In the genomic region with DNA sequence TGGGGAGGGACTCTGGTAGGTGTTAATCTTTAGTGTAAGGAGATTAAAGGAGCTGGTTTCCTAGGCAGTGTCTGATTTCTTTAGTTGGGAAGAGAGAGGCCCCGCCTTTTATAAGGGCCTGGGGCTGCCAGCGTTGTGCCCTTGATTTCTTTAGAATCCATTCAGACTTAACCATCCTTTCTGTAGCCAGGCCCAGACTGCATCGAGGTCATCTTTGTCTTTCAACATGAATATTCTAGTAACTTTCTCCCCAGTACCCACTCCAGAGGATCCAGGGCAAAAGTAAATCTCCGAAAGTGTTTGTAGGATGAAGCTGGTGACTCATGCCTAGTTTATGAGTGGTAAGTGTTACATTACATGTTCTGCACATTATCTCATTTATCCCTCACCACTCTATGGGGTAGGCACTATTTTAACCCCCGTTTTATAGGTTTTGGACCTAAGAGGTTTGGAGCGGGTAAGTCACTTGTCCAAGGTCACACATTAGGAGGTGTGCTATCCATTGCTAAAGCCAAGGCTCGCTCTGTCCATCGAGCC, we compare ENCODE assay signal across 13 cellular contexts. TPM values are rescaled to one million over a fixed set of nuclear protein-coding genes. Genes with fewer than 3 reads are reported as not detected.
DNase-seq lines count a peak whose midpoint lies in the region; ATAC-seq and TF ChIP-seq lines count a peak whose summit lies in the region.
"Had no signal": no experiment of that assay in that cellular context is flagged by ENCODE, and none has a peak within 500 bp of the region (broad histone marks: within the 10 kb centered on the region; RNA-seq: fewer than 3 reads in every experiment).

No MANE protein-coding gene starts in this region.

- H2AFZ ChIP-seq in SK-N-SH (ENCODE audit: low read depth) (no peak overlapping the region), hepatocyte (no peak overlapping the region)

- H3K4me3 ChIP-seq in SK-N-SH (ENCODE audit: low read depth in 2 of 2, low read length in 1 of 2) (no peak overlapping the region), hepatocyte (no peak overlapping the region), subcutaneous abdominal adipose tissue (ENCODE audit: low read depth in 1 of 5, low read length in 5 of 5) (no peak overlapping the region)

- WGBS in SK-N-SH (ENCODE audit: low lambda C conversion rate) = 67% methylated on average over 8 of the region's 8 CpGs
- 75% methylated on average over 8 of the region's 8 CpGs for WGBS in hepatocyte (ENCODE audit: low lambda C conversion rate, missing lambda C conversion rate)

- no peaks in the 10 kb centered on the region for H3K9me3 Mint-ChIP-seq in progenitor cell of endocrine pancreas (ENCODE audit: low read depth)
- H3K9me3 Mint-ChIP-seq: activated T-cell treated with anti-CD3 and anti-CD28 coated beads, Interleukin-2, amount 50 U/mL, for 72 hours had no signal

- H3K27ac ChIP-seq in SK-N-SH (ENCODE audit: low read depth in 2 of 2, low read length in 1 of 2) (no peak overlapping the region), hepatocyte (peak overlapping the region; percentile 40), subcutaneous abdominal adipose tissue (ENCODE audit: low read depth, low read length) (peak overlapping the region; percentile 63)
- H3K27ac ChIP-seq: KMS-11 had no signal

- peak; percentile 27 for DNase-seq in activated effector memory CD4-positive, alpha-beta T cell treated with anti-CD3 and anti-CD28 coated beads, Interleukin-2, amount 50 U/mL, for 16 hours
- no peak for DNase-seq in activated effector memory CD4-positive, alpha-beta T cell treated with Interleukin-2 at 50 U/mL for 16 hours
- no peak for DNase-seq in SK-N-SH
- DNase-seq in hepatocyte (ENCODE audit: low spot score) = peak; percentile 45
- no peak for DNase-seq in progenitor cell of endocrine pancreas (ENCODE audit: low spot score, unreplicated experiment)
- DNase-seq in T-helper 9 cell = no peak
- DNase-seq: activated T-cell treated with anti-CD3 and anti-CD28 coated beads, Interleukin-2, amount 50 U/mL, for 72 hours; cerebellar nuclear complex; H7; stimulated activated CD4-positive, alpha-beta T cell treated with anti-CD3 and anti-CD28 coated beads, Interleukin-4, amount 100 ng/mL, for 4 hours had no signal

- TF ChIP-seq CTCF in SK-N-SH (IDR thresholded peaks at IDR 0.05) = no peak
- TF ChIP-seq CTCF in hepatocyte (IDR thresholded peaks at IDR 0.05; ENCODE audit: poor library complexity) = no peak
- TF ChIP-seq CTCF in progenitor cell of endocrine pancreas (IDR thresholded peaks at IDR 0.05; ENCODE audit: unreplicated experiment) = no peak

- no peaks in the 10 kb centered on the region for H3K79me2 ChIP-seq in SK-N-SH (ENCODE audit: insufficient read depth)
- no peaks in the 10 kb centered on the region for H3K79me2 ChIP-seq in hepatocyte

- POLR2A ChIA-PET in SK-N-SH (lab: Yijun Ruan, JAX) = no interaction called here

- H3K36me3 Mint-ChIP-seq in progenitor cell of endocrine pancreas (ENCODE audit: insufficient read depth) = no peaks in the 10 kb centered on the region

- H4K20me1 ChIP-seq in SK-N-SH (ENCODE audit: insufficient read depth) (no peaks in the 10 kb centered on the region), hepatocyte (ENCODE audit: insufficient read depth, poor library complexity, severe bottlenecking) (no peaks in the 10 kb centered on the region)

- H3K36me3 ChIP-seq in SK-N-SH (replicated peaks in 1 of 2; ENCODE audit: control insufficient read depth in 1 of 2, insufficient read depth in 2 of 2, low read length in 1 of 2) = no peaks in the 10 kb centered on the region
- no peaks in the 10 kb centered on the region for H3K36me3 ChIP-seq in hepatocyte (replicated peaks; ENCODE audit: insufficient read depth, low read depth)
- no peaks in the 10 kb centered on the region for H3K36me3 ChIP-seq in subcutaneous abdominal adipose tissue (ENCODE audit: control insufficient read depth in 5 of 5, insufficient read depth in 5 of 5, low read length in 5 of 5)

- no peak for TF ChIP-seq EP300 in SK-N-SH (IDR thresholded peaks at IDR 0.05; ENCODE audit: borderline replicate concordance in 1 of 2, low read depth in 1 of 2, low read length in 1 of 2)

- no peak overlapping the region for H3K4me3 Mint-ChIP-seq in progenitor cell of endocrine pancreas (ENCODE audit: low read depth)

- H3K4me2 ChIP-seq in SK-N-SH (no peak overlapping the region), hepatocyte (no peak overlapping the region)
- H3K4me2 ChIP-seq: KMS-11 had no signal

- peaks cover 31% of the 10 kb centered on the region for H3K27me3 Mint-ChIP-seq in progenitor cell of endocrine pancreas

- TF ChIP-seq RAD21 in SK-N-SH (IDR thresholded peaks at IDR 0.05; ENCODE audit: low read length) = no peak

- peaks cover 5% of the 10 kb centered on the region for H3F3A ChIP-seq in SK-N-SH (replicated peaks; ENCODE audit: insufficient read depth)

- H3K9ac ChIP-seq in SK-N-SH (no peak overlapping the region), subcutaneous abdominal adipose tissue (ENCODE audit: low read length in 5 of 5) (no peak overlapping the region)
- H3K9ac ChIP-seq: KMS-11 had no signal

- H3K9me2 ChIP-seq in SK-N-SH = no peaks in the 10 kb centered on the region
- H3K9me2 ChIP-seq in hepatocyte (replicated peaks; ENCODE audit: insufficient read depth) = no peaks in the 10 kb centered on the region

- no peaks in the 10 kb centered on the region for H3K27me3 ChIP-seq in SK-N-SH (ENCODE audit: insufficient read depth)
- H3K27me3 ChIP-seq in hepatocyte = no peaks in the 10 kb centered on the region
- no peaks in the 10 kb centered on the region for H3K27me3 ChIP-seq in subcutaneous abdominal adipose tissue (ENCODE audit: control insufficient read depth in 5 of 5, insufficient read depth in 4 of 5, low read length in 5 of 5)

- no peak for ATAC-seq in GM21737 (IDR thresholded peaks at IDR 0.05; ENCODE audit: unreplicated experiment)
- ATAC-seq: activated T-cell treated with anti-CD3 and anti-CD28 coated beads, Interleukin-2, amount 50 U/mL, for 72 hours had no signal

- H3K9me3 ChIP-seq in SK-N-SH (no peaks in the 10 kb centered on the region), hepatocyte (ENCODE audit: low read depth) (no peaks in the 10 kb centered on the region), subcutaneous abdominal adipose tissue (ENCODE audit: control insufficient read depth in 5 of 5, low read length in 5 of 5) (no peaks in the 10 kb centered on the region)

- CTCF ChIA-PET in SK-N-SH (lab: Yijun Ruan, JAX) = interaction anchor here (1.2 to 1.5 kb wide), 3 partner anchors 10 to 117 kb away, joined by 3 to 5 read pairs (median 4); no protein-coding TSS in a partner anchor

- no peak overlapping the region for H3K27ac Mint-ChIP-seq in progenitor cell of endocrine pancreas

- no peaks in the 10 kb centered on the region for H3K4me1 Mint-ChIP-seq in progenitor cell of endocrine pancreas (ENCODE audit: low read depth)

- H3K4me1 ChIP-seq in SK-N-SH (ENCODE audit: control insufficient read depth in 1 of 2, insufficient read depth in 2 of 2, low read depth in 1 of 2, low read length in 1 of 2) (peaks cover 3 to 6% of the 10 kb centered on the region in 2 experiments; a peak in 2 of 4 replicates), hepatocyte (ENCODE audit: insufficient read depth) (peaks cover 20% of the 10 kb centered on the region), subcutaneous abdominal adipose tissue (ENCODE audit: control insufficient read depth in 5 of 5, insufficient read depth in 5 of 5, low read length in 5 of 5) (peaks cover 0 to 22% (median 19%) of the 10 kb centered on the region in 5 donors)

TF ChIP-seq in SK-N-SH, 30 proteins besides CTCF, POLR2A, EP300 and RAD21:
- TF ChIP-seq RFX5 (IDR thresholded peaks at IDR 0.05; ENCODE audit: low read length) = no peak
- peak; percentile 29; the same call in 1 of the 2 replicates for TF ChIP-seq FOSL2 (IDR thresholded peaks at IDR 0.05; ENCODE audit: borderline replicate concordance, low read depth)
- peak; percentile 30; the same call in 1 of the 2 replicates for TF ChIP-seq TCF12 (IDR thresholded peaks at IDR 0.05)
- peak; percentile 41 for TF ChIP-seq JUND (IDR thresholded peaks at IDR 0.05)

RNA-seq across cellular contexts. Expression of gene USP3, which starts 11.8 kb away (rescaled TPM):
- polyA plus RNA-seq in SK-N-SH (2012; rRNA removed) (9.3 and 10.8 TPM in 2 replicates), hepatocyte (25.7 and 30.5 TPM in 2 replicates)
- 9.3 and 9.6 TPM in 2 replicates for polyA plus RNA-seq in SK-N-SH (2012; cell fraction: cytosol; rRNA removed)
- polyA plus RNA-seq in SK-N-SH (2012; cell fraction: nucleus; rRNA removed) = 45.6 and 46.7 TPM in 2 replicates
- total RNA-seq in hepatocyte (55.4 and 61.2 TPM in 2 replicates), progenitor cell of endocrine pancreas (77.0 and 81.2 TPM in 2 replicates)

Comparison
In these comparisons a context has a peak if more than half of its experiments do, and no peak if none do; other contexts are left out.
1. DNase-seq: peak in activated effector memory CD4-positive, alpha-beta T cell treated with anti-CD3 and anti-CD28 coated beads, Interleukin-2, amount 50 U/mL, for 16 hours (single experiment) and hepatocyte (single experiment); none in activated effector memory CD4-positive, alpha-beta T cell treated with Interleukin-2 at 50 U/mL for 16 hours (single experiment), SK-N-SH (single experiment), progenitor cell of endocrine pancreas (single experiment) and T-helper 9 cell (single experiment).
2. H3K27ac ChIP-seq: peak in hepatocyte (single experiment) and subcutaneous abdominal adipose tissue (single experiment); none in SK-N-SH (0 of 2).